Comparison of ENCODE assay signal across 16 cellular contexts in the genomic region with DNA sequence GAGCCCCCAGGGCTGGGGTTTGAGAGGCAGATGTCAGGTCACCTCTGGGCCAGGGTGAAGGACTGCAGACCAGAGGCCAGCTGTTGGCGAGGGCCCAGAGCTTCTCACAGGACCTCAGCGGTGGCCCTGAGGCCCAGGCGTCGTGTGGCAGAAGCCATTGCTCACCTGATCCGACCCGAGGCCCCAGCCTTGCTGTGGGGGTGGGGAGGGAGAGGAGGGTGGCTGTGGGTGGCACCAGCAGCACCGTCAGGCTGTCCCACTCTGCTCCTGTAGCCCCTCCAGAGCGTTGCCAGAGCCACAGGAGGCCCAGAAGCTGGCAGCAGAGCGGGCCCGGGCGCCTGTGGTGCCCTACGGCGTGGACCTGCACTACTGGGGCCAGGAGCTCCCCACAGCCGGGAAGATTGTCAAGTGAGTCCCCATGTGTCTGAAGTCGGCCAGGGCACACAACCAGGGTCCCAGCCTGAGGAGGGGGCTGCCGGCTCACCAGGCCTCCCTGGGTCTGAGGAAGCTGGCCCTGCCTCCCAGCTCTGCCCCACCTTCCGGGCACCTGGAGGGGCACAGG. TPM values are rescaled to one million over a fixed set of nuclear protein-coding genes. Genes with fewer than 3 reads are reported as not detected.
DNase-seq lines count a peak whose midpoint lies in the region; ATAC-seq, FAIRE-seq and TF ChIP-seq lines count a peak whose summit lies in the region.
"Had no signal": no experiment of that assay in that cellular context is flagged by ENCODE, and none has a peak within 500 bp of the region (broad histone marks: within the 10 kb centered on the region; RNA-seq: fewer than 3 reads in every experiment).

No MANE protein-coding gene starts in this region.

- no peak for FAIRE-seq in HepG2 (lab: Jason Lieb, UNC)
- FAIRE-seq in kidney (lab: Jason Lieb, UNC), result no peak
- FAIRE-seq: K562 had no signal

- H3K36me3 ChIP-seq in right lobe of liver (peaks cover 0 to 10% (median 0%) of the 10 kb centered on the region in 4 donors), HepG2 (replicated peaks in 1 of 2; ENCODE audit: control insufficient read depth in 1 of 2, insufficient read depth in 2 of 2, low read length in 2 of 2) (peaks cover 2 to 22% of the 10 kb centered on the region in 2 experiments; a peak in 4 of 5 replicates), kidney (ENCODE audit: control insufficient read depth in 1 of 2, insufficient read depth in 2 of 2, low read length in 2 of 2) (peaks cover 0 to 9% of the 10 kb centered on the region in 2 donors), gastroesophageal sphincter (peaks cover 0 to 94% of the 10 kb centered on the region in 2 donors)

- TF ChIP-seq CTCF in right lobe of liver (IDR thresholded peaks at IDR 0.05), result no peak
- TF ChIP-seq CTCF in HepG2 (CRISPR knock-in tag; IDR thresholded peaks at IDR 0.05), result no peak
- no peak for TF ChIP-seq CTCF in kidney (IDR thresholded peaks at IDR 0.05; ENCODE audit: borderline replicate concordance, extremely low read depth, insufficient read depth)
- no peak for TF ChIP-seq CTCF in gastroesophageal sphincter (IDR thresholded peaks at IDR 0.05)

- H3K4me1 ChIP-seq in right lobe of liver (no peaks in the 10 kb centered on the region), HepG2 (ENCODE audit: insufficient read depth, low read length) (no peaks in the 10 kb centered on the region), kidney (ENCODE audit: control insufficient read depth in 1 of 2, insufficient read depth in 1 of 2, low read depth in 1 of 2, low read length in 2 of 2) (no peaks in the 10 kb centered on the region), gastroesophageal sphincter (no peaks in the 10 kb centered on the region)
- H3K4me1 ChIP-seq: Caco-2 had no signal

- H2AFZ ChIP-seq in HepG2 (ENCODE audit: low read length), result no peak overlapping the region

- H4K20me1 ChIP-seq in HepG2 (ENCODE audit: insufficient read depth, low read length), result no peaks in the 10 kb centered on the region

- no peak overlapping the region for H3K27ac ChIP-seq in right lobe of liver
- H3K27ac ChIP-seq in HepG2 (ENCODE audit: extremely low read length, insufficient read depth, low read length), result no peak overlapping the region
- no peak overlapping the region for H3K27ac ChIP-seq in kidney (ENCODE audit: low read depth in 2 of 2, low read length in 2 of 2)
- no peak overlapping the region for H3K27ac ChIP-seq in gastroesophageal sphincter

- no peaks in the 10 kb centered on the region for H3K79me2 ChIP-seq in HepG2 (ENCODE audit: insufficient read depth, low read length)

- no peak overlapping the region for H3K4me2 ChIP-seq in HepG2 (ENCODE audit: low read depth, low read length)

- POLR2A ChIA-PET in HepG2 (lab: Yijun Ruan, JAX), result interaction anchor here (1.4 kb wide), 1 partner anchor 16 kb away, joined by 3 read pairs; no protein-coding TSS in a partner anchor

- BruUV-seq in HepG2 (replicated peaks; lab: Mats Ljungman, UMichigan), result no TSS peak

- CTCF ChIA-PET in HepG2 (lab: Yijun Ruan, JAX; ENCODE audit: low intra/inter-chr PET ratio, low total read pairs), result no interaction called here

- TF ChIP-seq EP300 in HepG2 (IDR thresholded peaks at IDR 0.05; ENCODE audit: low read depth in 2 of 2, low read length in 2 of 2) (no peak), HepG2 (CRISPR knock-in tag; IDR thresholded peaks at IDR 0.05; ENCODE audit: borderline replicate concordance) (no peak), gastroesophageal sphincter (IDR thresholded peaks at IDR 0.05) (no peak)

- TF ChIP-seq POLR2A in right lobe of liver (IDR thresholded peaks at IDR 0.05) (no peak), HepG2 (IDR thresholded peaks at IDR 0.05; ENCODE audit: insufficient read depth in 1 of 2, low read depth in 2 of 2, low read length in 2 of 2) (no peak), gastroesophageal sphincter (IDR thresholded peaks at IDR 0.05) (no peak)

- H3K27me3 ChIP-seq in right lobe of liver (no peaks in the 10 kb centered on the region), HepG2 (ENCODE audit: control insufficient read depth in 1 of 2, insufficient read depth in 2 of 2, low read length in 2 of 2) (no peaks in the 10 kb centered on the region), gastroesophageal sphincter (no peaks in the 10 kb centered on the region)

- H3K4me3 ChIP-seq in right lobe of liver (no peak overlapping the region), HepG2 (replicated peaks in 1 of 3; ENCODE audit: insufficient read depth in 1 of 3, low read depth in 2 of 3, low read length in 3 of 3) (no peak overlapping the region), kidney (ENCODE audit: low read length in 2 of 2) (no peak overlapping the region), gastroesophageal sphincter (no peak overlapping the region)
- H3K4me3 ChIP-seq: K562 had no signal

- DNase-seq in right lobe of liver, result peak in 2 of 3 donors; percentile 10 to 47
- DNase-seq in HepG2 (ENCODE audit: low spot score), result no peak
- DNase-seq in kidney, result peak; percentile 51
- peak in 6 of 10 donors; percentile 2 to 77 (median 34) for DNase-seq in posterior cingulate gyrus
- DNase-seq in SIG-M5 treated with dmso at 0.1 percent for 504 hours (lab: John Stamatoyannopoulos, UW; ENCODE audit: unreplicated experiment), result no peak
- DNase-seq: CD4-positive, CD25-positive, alpha-beta regulatory T cell; GOT3; MV-4-11; NCI-H1417; NCI-H187 treated with DMSO at 0.1 percent for 48 hours; NCI-H526 treated with DMSO at 0.1 percent for 48 hours had no signal

- in situ Hi-C loops in HepG2 (cut with HindIII; ENCODE audit: extremely low pct_ligation_motif_present, low pct_unique_long_range_greater_than_20kb), result no loop called here

- H3K9ac ChIP-seq in HepG2 (ENCODE audit: insufficient read depth, low read depth, low read length) (no peak overlapping the region), kidney (ENCODE audit: low read length in 2 of 2) (no peak overlapping the region)

- ATAC-seq in right lobe of liver, result no peak
- no peak for ATAC-seq in HepG2
- ATAC-seq in gastroesophageal sphincter, result no peak
- no peak for ATAC-seq in HG03460 (IDR thresholded peaks at IDR 0.05; ENCODE audit: unreplicated experiment)
- ATAC-seq: K562 had no signal

- WGBS in right lobe of liver (ENCODE audit: insufficient coverage, low coverage, low lambda C conversion rate, missing lambda C conversion rate), result no CpG with 5 or more reads among the region's 17 CpGs
- no CpG with 5 or more reads among the region's 17 CpGs for WGBS in HepG2 (ENCODE audit: low lambda C conversion rate)
- WGBS in gastroesophageal sphincter (ENCODE audit: low coverage in 1 of 2), 2 donors, result no CpG with 5 or more reads among the region's 17 CpGs

- intact Hi-C loops in right lobe of liver (cut with DNase I), result no loop called here
- intact Hi-C loops in HepG2 (cut with micrococcal nuclease; ENCODE audit: unreplicated experiment), result no loop called here
- intact Hi-C loops in kidney (cut with DNase I), result no loop called here
- intact Hi-C loops in posterior cingulate gyrus (cut with DNase I), result no loop called here

- TF ChIP-seq RAD21 in HepG2 (CRISPR knock-in tag; IDR thresholded peaks at IDR 0.05), result no peak

- no peaks in the 10 kb centered on the region for H3K9me3 ChIP-seq in right lobe of liver
- no peaks in the 10 kb centered on the region for H3K9me3 ChIP-seq in HepG2 (ENCODE audit: low read length)
- no peaks in the 10 kb centered on the region for H3K9me3 ChIP-seq in kidney (ENCODE audit: control insufficient read depth in 1 of 2, low read length in 2 of 2)
- H3K9me3 ChIP-seq in gastroesophageal sphincter, result no peaks in the 10 kb centered on the region
- H3K9me3 ChIP-seq: Caco-2 had no signal

RNA-seq across cellular contexts. Expression of a gene that starts 28.8 kb away (rescaled TPM):
- 10 to 100 TPM in 3 of 6 experiments, 1 to 10 TPM in 3; 9.1 to 14.5 (median 11.3) TPM for total RNA-seq in right lobe of liver
- total RNA-seq in HepG2 (2016; rRNA removed; fragmentation: Illumina TruSeq; extraction: Trizol), result 4.6 and 4.8 TPM in 2 replicates
- 2.3 and 4.1 TPM in 2 replicates for total RNA-seq in HepG2 (2016; cell fraction: cytosol; rRNA removed; fragmentation: Illumina TruSeq; extraction: Trizol; ENCODE audit: low read depth)
- total RNA-seq in HepG2 (2016; cell fraction: insoluble cytoplasmic fraction; rRNA removed; fragmentation: Illumina TruSeq; extraction: Trizol), result 3.7 and 4.7 TPM in 2 replicates
- total RNA-seq in HepG2 (2016; cell fraction: membrane; rRNA removed; fragmentation: Illumina TruSeq; extraction: Trizol), result 2.9 and 3.9 TPM in 2 replicates
- total RNA-seq in HepG2 (2016; cell fraction: nucleus; rRNA removed; fragmentation: Illumina TruSeq; extraction: Trizol), result 6.9 and 7.1 TPM in 2 replicates
- polyA plus RNA-seq in HepG2 (2011; rRNA removed), result 8.4 and 8.6 TPM in 2 replicates
- polyA plus RNA-seq in HepG2 (2011; cell fraction: cytosol; rRNA removed), result 3.0 and 4.1 TPM in 2 replicates
- 80.9 and 90.3 TPM in 2 replicates for polyA plus RNA-seq in HepG2 (2011; cell fraction: nucleus; rRNA removed)
- 7.1 and 7.7 TPM in 2 replicates for polyA plus RNA-seq in HepG2 (2012)
- 0.16 and 0.25 TPM in 2 replicates for polyA plus RNA-seq in HepG2 (2016; cell fraction: cytosol; fragmentation: Illumina TruSeq; extraction: Trizol; ENCODE audit: low read depth)
- 3.8 and 4.8 TPM in 2 replicates for polyA plus RNA-seq in HepG2 (2016; cell fraction: insoluble cytoplasmic fraction; fragmentation: Illumina TruSeq; extraction: Trizol; ENCODE audit: low read depth)
- polyA plus RNA-seq in HepG2 (2016; cell fraction: membrane; fragmentation: Illumina TruSeq; extraction: Trizol; ENCODE audit: low read depth), result 0.59 and 0.60 TPM in 2 replicates
- polyA plus RNA-seq in HepG2 (2016; cell fraction: nucleus; fragmentation: Illumina TruSeq; extraction: Trizol; ENCODE audit: insufficient read depth, low read depth), result 29.2 and 29.8 TPM in 2 replicates
- 3.9 and 14.3 TPM in 2 replicates for polyA minus RNA-seq in HepG2 (2011; rRNA and poly(A)+ RNA removed; ENCODE audit: low replicate concordance)
- polyA minus RNA-seq in HepG2 (2011; cell fraction: cytosol; rRNA and poly(A)+ RNA removed), result 3.6 and 4.4 TPM in 2 replicates
- 18.8 and 20.2 TPM in 2 replicates for polyA minus RNA-seq in HepG2 (2011; cell fraction: nucleus; rRNA and poly(A)+ RNA removed)
- 32.5 TPM for total RNA-seq in kidney
- polyA plus RNA-seq in kidney (ENCODE audit: insufficient read depth, low read depth, low replicate concordance), result 5.2 TPM
- 10 to 100 TPM in 2 of 4 donors, 1 to 10 TPM in 2; 3.1 to 24.1 (median 9.9) TPM for total RNA-seq in gastroesophageal sphincter

RNA-seq across cellular contexts. Expression of a gene that starts 30.4 kb away (rescaled TPM):
- total RNA-seq in right lobe of liver, result not detected
- total RNA-seq in HepG2 (2016; rRNA removed; fragmentation: Illumina TruSeq; extraction: Trizol), result not detected in 2 replicates
- not detected in 2 replicates for total RNA-seq in HepG2 (2016; cell fraction: cytosol; rRNA removed; fragmentation: Illumina TruSeq; extraction: Trizol; ENCODE audit: low read depth)
- not detected in 2 replicates for total RNA-seq in HepG2 (2016; cell fraction: insoluble cytoplasmic fraction; rRNA removed; fragmentation: Illumina TruSeq; extraction: Trizol)
- total RNA-seq in HepG2 (2016; cell fraction: membrane; rRNA removed; fragmentation: Illumina TruSeq; extraction: Trizol), result not detected in 2 replicates
- total RNA-seq in HepG2 (2016; cell fraction: nucleus; rRNA removed; fragmentation: Illumina TruSeq; extraction: Trizol), result not detected in 2 replicates
- polyA plus RNA-seq in HepG2 (2011; rRNA removed), result not detected in 2 replicates
- not detected in 2 replicates for polyA plus RNA-seq in HepG2 (2011; cell fraction: cytosol; rRNA removed)
- polyA plus RNA-seq in HepG2 (2011; cell fraction: nucleus; rRNA removed), result not detected in 2 replicates
- not detected in 2 replicates for polyA plus RNA-seq in HepG2 (2012)
- not detected in 2 replicates for polyA plus RNA-seq in HepG2 (2016; cell fraction: cytosol; fragmentation: Illumina TruSeq; extraction: Trizol; ENCODE audit: low read depth)
- not detected in 2 replicates for polyA plus RNA-seq in HepG2 (2016; cell fraction: insoluble cytoplasmic fraction; fragmentation: Illumina TruSeq; extraction: Trizol; ENCODE audit: low read depth)
- not detected in 2 replicates for polyA plus RNA-seq in HepG2 (2016; cell fraction: membrane; fragmentation: Illumina TruSeq; extraction: Trizol; ENCODE audit: low read depth)
- polyA plus RNA-seq in HepG2 (2016; cell fraction: nucleus; fragmentation: Illumina TruSeq; extraction: Trizol; ENCODE audit: insufficient read depth, low read depth), result not detected in 2 replicates
- polyA minus RNA-seq in HepG2 (2011; rRNA and poly(A)+ RNA removed; ENCODE audit: low replicate concordance), result not detected in 2 replicates
- not detected in 2 replicates for polyA minus RNA-seq in HepG2 (2011; cell fraction: cytosol; rRNA and poly(A)+ RNA removed)
- polyA minus RNA-seq in HepG2 (2011; cell fraction: nucleus; rRNA and poly(A)+ RNA removed), result not detected in 2 replicates
- total RNA-seq in kidney, result not detected
- not detected for polyA plus RNA-seq in kidney (ENCODE audit: insufficient read depth, low read depth, low replicate concordance)
- total RNA-seq in gastroesophageal sphincter, result not detected
- total RNA-seq: A673; Caco-2; CD4-positive, CD25-positive, alpha-beta regulatory T cell; K562 had no signal
- polyA plus RNA-seq: CD4-positive, CD25-positive, alpha-beta regulatory T cell; K562 had no signal

Comparison
In these comparisons a context has a peak if more than half of its experiments do, and no peak if none do; other contexts are left out.
1. DNase-seq: peak in right lobe of liver (2 of 3), kidney (single experiment) and posterior cingulate gyrus (6 of 10); none in HepG2 (single experiment) and SIG-M5 treated with dmso at 0.1 percent for 504 hours (single experiment).